28 cellular contexts compared by ENCODE assay signal in genomic region chr7:158143196-158144120, GRCh38.
"Had no signal": no experiment of that assay in that cellular context is flagged by ENCODE, and none has a peak within 500 bp of the region (broad histone marks: within the 10 kb centered on the region; RNA-seq: fewer than 3 reads in every experiment).

No MANE protein-coding gene starts in this region.

- H3K9me3 Mint-ChIP-seq: stimulated activated naive CD8-positive, alpha-beta T cell treated with anti-CD3 and anti-CD28 coated beads, Interleukin-15, amount 100 ng/mL, for 72 hours had no signal

- ATAC-seq: heart right ventricle; left cardiac atrium; left lobe of liver; natural killer cell; right cardiac atrium; stimulated activated naive CD8-positive, alpha-beta T cell treated with anti-CD3 and anti-CD28 coated beads, Interleukin-15, amount 100 ng/mL, for 72 hours had no signal

- H3K9me3 ChIP-seq: prostate gland, sigmoid colon had no signal

- H3K27me3 ChIP-seq: heart right ventricle, hepatocyte, neutrophil, ovary, sigmoid colon, spleen, tibial nerve, uterus had no signal

- H2AFZ ChIP-seq: hepatocyte had no signal

- H3K27ac ChIP-seq: heart right ventricle, hepatocyte, neutrophil, ovary, prostate gland, sigmoid colon, spleen, tibial nerve, uterus had no signal

- H3K4me1 Mint-ChIP-seq: mesothelial cell of epicardium; naive B cell; natural killer cell; stimulated activated naive CD8-positive, alpha-beta T cell treated with anti-CD3 and anti-CD28 coated beads, Interleukin-15, amount 100 ng/mL, for 72 hours had no signal

- H3K4me2 ChIP-seq: hepatocyte had no signal

- H3K27me3 Mint-ChIP-seq: naive B cell; stimulated activated naive CD8-positive, alpha-beta T cell treated with anti-CD3 and anti-CD28 coated beads, Interleukin-15, amount 100 ng/mL, for 72 hours; type B pancreatic cell had no signal

- H3K4me3 ChIP-seq: heart right ventricle, hepatocyte, lung, ovary, prostate gland, sigmoid colon, spleen, tibial nerve, uterus had no signal

- DNase-seq: heart right ventricle; islet precursor cell; kidney glomerular epithelial cell; left cardiac atrium; mesendoderm; naive B cell; natural killer cell; nephron progenitor cell; occipital lobe; ovary; retina; right cardiac atrium; sigmoid colon; small intestine; spleen; stimulated activated CD4-positive, alpha-beta T cell treated with anti-CD3 and anti-CD28 coated beads, Interleukin-2, amount 100 ng/mL, for 48 hours; stimulated activated naive CD4-positive, alpha-beta T cell; stimulated activated naive CD8-positive, alpha-beta T cell treated with anti-CD3 and anti-CD28 coated beads, Interleukin-15, amount 100 ng/mL, for 72 hours; substantia nigra; uterus had no signal

- FAIRE-seq: small intestine had no signal

- H3K36me3 Mint-ChIP-seq: naive B cell, natural killer cell, type B pancreatic cell had no signal

- H3K79me2 ChIP-seq: hepatocyte had no signal

- H3K36me3 ChIP-seq: heart right ventricle, neutrophil, ovary, prostate gland, sigmoid colon, spleen, tibial nerve, uterus had no signal

- H3K4me1 ChIP-seq: heart right ventricle, prostate gland, sigmoid colon, spleen, tibial nerve, uterus had no signal

- H3K27ac Mint-ChIP-seq: mesothelial cell of epicardium; naive B cell; natural killer cell; stimulated activated naive CD8-positive, alpha-beta T cell treated with anti-CD3 and anti-CD28 coated beads, Interleukin-15, amount 100 ng/mL, for 72 hours; type B pancreatic cell had no signal

- H3K4me3 Mint-ChIP-seq: mesothelial cell of epicardium; natural killer cell; nephron progenitor cell; stimulated activated naive CD8-positive, alpha-beta T cell treated with anti-CD3 and anti-CD28 coated beads, Interleukin-15, amount 100 ng/mL, for 72 hours; type B pancreatic cell had no signal
